Comparison of ENCODE assay signal across 17 cellular contexts in genomic region chr11:121341609-121342008, GRCh38. TPM values are rescaled to one million over a fixed set of nuclear protein-coding genes. Genes with fewer than 3 reads are reported as not detected.
DNase-seq lines count a peak whose midpoint lies in the region; ATAC-seq and TF ChIP-seq lines count a peak whose summit lies in the region.
"Had no signal": no experiment of that assay in that cellular context is flagged by ENCODE, and none has a peak within 500 bp of the region (broad histone marks: within the 10 kb centered on the region; RNA-seq: fewer than 3 reads in every experiment).

No MANE protein-coding gene starts in this region.

- H3K4me3 Mint-ChIP-seq in activated CD4-positive, alpha-beta memory T cell treated with anti-CD3 and anti-CD28 coated beads for 36 hours: no peak overlapping the region
- H3K4me3 Mint-ChIP-seq: activated T-helper 1 cell treated with anti-CD3 and anti-CD28 coated beads, Interleukin-12 subunit alpha, Interleukin-12 subunit beta, Interleukin-2, Interleukin-4 antibody, amounts not matched to agents 30 ng/mL and 10 ng/mL and 1 ng/mL, durations not matched to agents 14 hours and 24 hours and 36 hours had no signal

- no peaks in the 10 kb centered on the region for H3K27me3 ChIP-seq in uterus
- H3K27me3 ChIP-seq: neutrophil had no signal

- no peaks in the 10 kb centered on the region for H3K27me3 Mint-ChIP-seq in activated CD4-positive, alpha-beta memory T cell treated with anti-CD3 and anti-CD28 coated beads for 36 hours

- peaks cover 23% of the 10 kb centered on the region for H3K4me1 Mint-ChIP-seq in activated CD4-positive, alpha-beta memory T cell treated with anti-CD3 and anti-CD28 coated beads for 36 hours (ENCODE audit: low read depth)

- POLR2A ChIA-PET in activated CD4-positive, alpha-beta memory T cell treated with anti-CD3 and anti-CD28 coated beads for 36 hours (lab: Charles Lee): no interaction called here

- intact Hi-C loops in activated CD4-positive, alpha-beta memory T cell treated with anti-CD3 and anti-CD28 coated beads for 36 hours (cut with micrococcal nuclease): no loop called here
- intact Hi-C loops in uterus (cut with DNase I; ENCODE audit: low total_unique reads): no loop called here

- no peak overlapping the region for H3K4me3 ChIP-seq in uterus
- H3K4me3 ChIP-seq: thoracic aorta had no signal

- H3K36me3 ChIP-seq in uterus: no peaks in the 10 kb centered on the region
- H3K36me3 ChIP-seq: neutrophil, thoracic aorta had no signal

- no peak overlapping the region for H3K27ac ChIP-seq in uterus
- H3K27ac ChIP-seq: HL-60, thoracic aorta had no signal

- no peak for TF ChIP-seq CTCF in uterus (IDR thresholded peaks at IDR 0.05)

- H3K9me3 ChIP-seq in uterus: no peaks in the 10 kb centered on the region
- H3K9me3 ChIP-seq: neutrophil, thoracic aorta had no signal

- peak; percentile 32 for ATAC-seq in HG03175 (IDR thresholded peaks at IDR 0.05; ENCODE audit: unreplicated experiment)

- peak; percentile 8 for DNase-seq in stimulated activated CD4-positive, alpha-beta T cell treated with anti-CD3 and anti-CD28 coated beads, Interleukin-4, amount 100 ng/mL, for 1 hour
- DNase-seq in stimulated activated CD4-positive, alpha-beta T cell treated with anti-CD3 and anti-CD28 coated beads, Interleukin-12 subunit alpha, Interleukin-12 subunit beta, amount 100 ng/mL, for 4 hours: no peak
- peak; percentile 61 for DNase-seq in activated CD4-positive, alpha-beta memory T cell treated with anti-CD3 and anti-CD28 coated beads for 36 hours
- DNase-seq in erythroblast (lab: John Stamatoyannopoulos, UW) (no peak), uterus (no peak), dermis blood vessel endothelial cell (no peak)
- DNase-seq: amniotic stem cell; caudate nucleus; effector CD8-positive, alpha-beta T cell; kidney; midbrain; SHP77 had no signal

- H3K27ac Mint-ChIP-seq in activated CD4-positive, alpha-beta memory T cell treated with anti-CD3 and anti-CD28 coated beads for 36 hours: no peak overlapping the region
- H3K27ac Mint-ChIP-seq: activated T-helper 1 cell treated with anti-CD3 and anti-CD28 coated beads, Interleukin-12 subunit alpha, Interleukin-12 subunit beta, Interleukin-2, Interleukin-4 antibody, amounts not matched to agents 30 ng/mL and 10 ng/mL and 1 ng/mL, durations not matched to agents 14 hours and 24 hours and 36 hours had no signal

- TF ChIP-seq POLR2A in erythroblast (IDR thresholded peaks at IDR 0.05; ENCODE audit: low read length) (no peak), uterus (IDR thresholded peaks at IDR 0.05) (no peak)

- CTCF ChIA-PET in activated CD4-positive, alpha-beta memory T cell treated with anti-CD3 and anti-CD28 coated beads for 36 hours (lab: Charles Lee): no interaction called here

- H3K36me3 Mint-ChIP-seq in activated CD4-positive, alpha-beta memory T cell treated with anti-CD3 and anti-CD28 coated beads for 36 hours: no peaks in the 10 kb centered on the region

- H3K9me3 Mint-ChIP-seq in activated CD4-positive, alpha-beta memory T cell treated with anti-CD3 and anti-CD28 coated beads for 36 hours: no peaks in the 10 kb centered on the region
- H3K9me3 Mint-ChIP-seq: activated T-helper 1 cell treated with anti-CD3 and anti-CD28 coated beads, Interleukin-12 subunit alpha, Interleukin-12 subunit beta, Interleukin-2, Interleukin-4 antibody, amounts not matched to agents 30 ng/mL and 10 ng/mL and 1 ng/mL, durations not matched to agents 14 hours and 24 hours and 36 hours had no signal

- no peaks in the 10 kb centered on the region for H3K4me1 ChIP-seq in uterus

RNA-seq across cellular contexts. Expression of gene SC5D, which starts 49.0 kb away (rescaled TPM):
- 10 to 100 TPM; 23.3 to 24.7 TPM for total RNA-seq in activated CD4-positive, alpha-beta memory T cell treated with anti-CD3 and anti-CD28 coated beads for 36 hours
- 10 to 100 TPM in 3 of 4 donors, 1 to 10 TPM in 1; 7.7 to 56.0 (median 23.1) TPM for total RNA-seq in uterus
- 21.6 and 40.8 TPM in 2 replicates for total RNA-seq in dermis blood vessel endothelial cell

Comparison
In these comparisons a context has a peak if more than half of its experiments do, and no peak if none do; other contexts are left out.
1. DNase-seq: peak in stimulated activated CD4-positive, alpha-beta T cell treated with anti-CD3 and anti-CD28 coated beads, Interleukin-4, amount 100 ng/mL, for 1 hour (single experiment) and activated CD4-positive, alpha-beta memory T cell treated with anti-CD3 and anti-CD28 coated beads for 36 hours (single experiment); none in stimulated activated CD4-positive, alpha-beta T cell treated with anti-CD3 and anti-CD28 coated beads, Interleukin-12 subunit alpha, Interleukin-12 subunit beta, amount 100 ng/mL, for 4 hours (single experiment), erythroblast (0 of 2), uterus (0 of 2) and dermis blood vessel endothelial cell (single experiment).